In genomic region chr17:35596072-35596471, GRCh38 we compare ENCODE assay signal across 21 cellular contexts. TPM values are rescaled to one million over a fixed set of nuclear protein-coding genes. Genes with fewer than 3 reads are reported as not detected.
DNase-seq lines count a peak whose midpoint lies in the region; ATAC-seq and TF ChIP-seq lines count a peak whose summit lies in the region.
"Had no signal": no experiment of that assay in that cellular context is flagged by ENCODE, and none has a peak within 500 bp of the region (broad histone marks: within the 10 kb centered on the region; RNA-seq: fewer than 3 reads in every experiment).

No MANE protein-coding gene starts in this region.

- H3K27ac ChIP-seq in breast epithelium (no peak overlapping the region), upper lobe of right lung (no peak overlapping the region)
- H3K27ac ChIP-seq: 22Rv1; BLaER1 treated with 17β-estradiol and CSF1 and Interleukin-3, amounts not matched to agents 10 nM and 100 nM had no signal

- intact Hi-C loops in MCF 10A (cut with micrococcal nuclease) (no loop called here), breast epithelium (cut with DNase I; ENCODE audit: low total_unique reads) (no loop called here), left ventricle myocardium superior (cut with micrococcal nuclease) (no loop called here), cardiac septum (cut with DNase I) (no loop called here), upper lobe of right lung (cut with DNase I) (no loop called here)

- no TSS peak for BruUV-seq in MCF 10A (replicated peaks; lab: Mats Ljungman, UMichigan)

- no peaks in the 10 kb centered on the region for H3K9me3 Mint-ChIP-seq in MCF 10A (ENCODE audit: unreplicated experiment)
- H3K9me3 Mint-ChIP-seq: CD14-positive monocyte; CD4-positive, alpha-beta T cell; CD8-positive, alpha-beta memory T cell had no signal

- no peaks in the 10 kb centered on the region for H3K4me1 ChIP-seq in breast epithelium
- H3K4me1 ChIP-seq in upper lobe of right lung = no peaks in the 10 kb centered on the region
- H3K4me1 ChIP-seq: BE2C had no signal

- H3K27me3 ChIP-seq in breast epithelium (no peaks in the 10 kb centered on the region), upper lobe of right lung (no peaks in the 10 kb centered on the region)
- H3K27me3 ChIP-seq: BE2C; BLaER1 treated with 17β-estradiol and CSF1 and Interleukin-3, amounts not matched to agents 10 nM and 100 nM had no signal

- no peak overlapping the region for H3K4me3 ChIP-seq in breast epithelium
- H3K4me3 ChIP-seq in upper lobe of right lung = no peak overlapping the region
- H3K4me3 ChIP-seq: BLaER1 treated with 17β-estradiol and CSF1 and Interleukin-3, amounts not matched to agents 10 nM and 100 nM; GM12878 had no signal

- CTCF ChIA-PET in MCF 10A (lab: Yijun Ruan, JAX) = no interaction called here

- H3K36me3 ChIP-seq in breast epithelium (no peaks in the 10 kb centered on the region), upper lobe of right lung (peaks cover 69% of the 10 kb centered on the region)

- DNase-seq in MCF 10A (ENCODE audit: unreplicated experiment) (no peak), breast epithelium (ENCODE audit: low spot score in 2 of 2) (no peak), left ventricle myocardium superior (no peak), cardiac septum (ENCODE audit: low spot score) (no peak), upper lobe of right lung (no peak)
- DNase-seq in activated effector memory CD4-positive, alpha-beta T cell treated with anti-CD3 and anti-CD28 coated beads, Interleukin-2, amount 50 U/mL, for 16 hours = no peak
- DNase-seq: AML-193; BE2C; CD4-positive, alpha-beta T cell; CD8-positive, alpha-beta memory T cell; DMS 273 treated with DMSO at 0.1 percent for 48 hours; DMS79; EL; GDM1; HCEC 1CT had no signal

- peaks cover 6% of the 10 kb centered on the region for H3K4me1 Mint-ChIP-seq in MCF 10A (ENCODE audit: insufficient read depth, unreplicated experiment)
- H3K4me1 Mint-ChIP-seq: CD14-positive monocyte had no signal

- H3K27ac Mint-ChIP-seq in MCF 10A (ENCODE audit: low read depth, unreplicated experiment) = peak overlapping the region; percentile 19
- H3K27ac Mint-ChIP-seq: CD4-positive, alpha-beta T cell had no signal

- ATAC-seq in left ventricle myocardium superior (peak; percentile 65), upper lobe of right lung (peak; percentile 62)
- ATAC-seq: GM12878 had no signal

- no peak for TF ChIP-seq CTCF in MCF 10A (IDR thresholded peaks at IDR 0.05; ENCODE audit: unreplicated experiment)
- no peak for TF ChIP-seq CTCF in breast epithelium (IDR thresholded peaks at IDR 0.05)
- TF ChIP-seq CTCF in upper lobe of right lung (IDR thresholded peaks at IDR 0.05) = no peak

- H3K9me3 ChIP-seq in breast epithelium = no peaks in the 10 kb centered on the region
- no peaks in the 10 kb centered on the region for H3K9me3 ChIP-seq in upper lobe of right lung
- H3K9me3 ChIP-seq: BE2C; BLaER1 treated with 17β-estradiol and CSF1 and Interleukin-3, amounts not matched to agents 10 nM and 100 nM had no signal

- POLR2A ChIA-PET in MCF 10A (lab: Yijun Ruan, JAX) = no interaction called here

- peaks cover 63% of the 10 kb centered on the region for H3K36me3 Mint-ChIP-seq in MCF 10A (ENCODE audit: insufficient read depth, unreplicated experiment)

- H3K27me3 Mint-ChIP-seq in MCF 10A (ENCODE audit: insufficient read depth, unreplicated experiment) = no peaks in the 10 kb centered on the region
- H3K27me3 Mint-ChIP-seq: CD4-positive, alpha-beta T cell; CD8-positive, alpha-beta memory T cell had no signal

- TF ChIP-seq POLR2A in breast epithelium (IDR thresholded peaks at IDR 0.05) = no peak

- H3K4me3 Mint-ChIP-seq in MCF 10A (ENCODE audit: unreplicated experiment) = no peak overlapping the region
- H3K4me3 Mint-ChIP-seq: CD14-positive monocyte; CD4-positive, alpha-beta T cell; CD8-positive, alpha-beta memory T cell had no signal

RNA-seq across cellular contexts. Expression of gene AP2B1, which starts 8.9 kb away (rescaled TPM):
- 227 and 229 TPM in 2 replicates for total RNA-seq in MCF 10A (2022)
- total RNA-seq in breast epithelium = 10 to 100 TPM; 78.4 to 91.9 (median 88.5) TPM
- total RNA-seq in left ventricle myocardium superior = 119 TPM
- total RNA-seq in cardiac septum = 137 TPM
- total RNA-seq in upper lobe of right lung = 153 TPM

RNA-seq across cellular contexts. Expression of gene PEX12, which starts 17.7 kb away (rescaled TPM):
- total RNA-seq in MCF 10A (2022) (5.8 and 6.8 TPM in 2 replicates), breast epithelium (1 to 10 TPM; 5.1 to 10.0 (median 8.2) TPM), left ventricle myocardium superior (7.9 TPM), cardiac septum (9.2 TPM), upper lobe of right lung (4.7 TPM)

RNA-seq across cellular contexts. Expression of gene SLFN14, which starts 35.5 kb away (rescaled TPM):
- total RNA-seq in MCF 10A (2022) = not detected in 2 replicates
- not detected for total RNA-seq in breast epithelium
- not detected for total RNA-seq in left ventricle myocardium superior
- total RNA-seq in cardiac septum = 0.08 TPM
- not detected for total RNA-seq in upper lobe of right lung
- total RNA-seq: CD4-positive, alpha-beta T cell; H1; H7 had no signal

RNA-seq across cellular contexts. Expression of gene SLFN12L, which starts 58.6 kb away (rescaled TPM):
- total RNA-seq in MCF 10A (2022) (0.34 and 0.35 TPM in 2 replicates), breast epithelium (1 to 10 TPM; 2.9 to 3.5 (median 3.3) TPM), left ventricle myocardium superior (0.32 TPM), cardiac septum (0.92 TPM), upper lobe of right lung (5.1 TPM)
- total RNA-seq: H1, H7 had no signal
